Comparison of ENCODE assay signal across 8 cellular contexts in genomic region chr4:159102623-159103405, GRCh38. TPM values are rescaled to one million over a fixed set of nuclear protein-coding genes. Genes with fewer than 3 reads are reported as not detected.
A peak's percentile ranks its signal among the peaks of the same experiment; 100 is the strongest.
DNase-seq lines count a peak whose midpoint lies in the region; ATAC-seq and TF ChIP-seq lines count a peak whose summit lies in the region.

Gene RAPGEF2 (plus strand): TSS chr4:159103079. CDS start chr4:159104163, 1,084 bp downstream.

- H3K4me3 ChIP-seq in iPS-11a (ENCODE audit: low read depth, low read length) (peak within 1 kb of the TSS; percentile 82), skeletal muscle cell (ENCODE audit: low read depth, low read length) (peak within 1 kb of the TSS; percentile 88)

- ATAC-seq in GM18858 (IDR thresholded peaks at IDR 0.05; ENCODE audit: unreplicated experiment) = peak; percentile 71
- ATAC-seq in HG03066 (IDR thresholded peaks at IDR 0.05; ENCODE audit: low read depth, unreplicated experiment) = peak; percentile 73

- peaks cover 21% of the 10 kb centered on the region for H3K27me3 Mint-ChIP-seq in brain

- no peak for TF ChIP-seq CTCF in brain (conservative IDR thresholded peaks at IDR 0.05)

- peaks cover 47% of the 10 kb centered on the region for H3K4me1 Mint-ChIP-seq in brain

- H3K27ac Mint-ChIP-seq in brain = peak within 1 kb of the TSS; percentile 78 to 91 (median 84)

- DNase-seq in A172 (ENCODE audit: low spot score) (peak; percentile 83), NCI-H2107 treated with DMSO at 0.1 percent for 48 hours (lab: John Stamatoyannopoulos, UW; ENCODE audit: unreplicated experiment) (peak; percentile 47), UCSD-AML1 (lab: John Stamatoyannopoulos, UW; ENCODE audit: unreplicated experiment) (peak; percentile 89), skeletal muscle cell (ENCODE audit: low read depth) (peak; percentile 84)

- no peaks in the 10 kb centered on the region for H3K36me3 Mint-ChIP-seq in brain

- H3K4me3 Mint-ChIP-seq in brain = peak within 1 kb of the TSS; percentile 84 to 93 (median 90)

- no peaks in the 10 kb centered on the region for H3K9me3 Mint-ChIP-seq in brain

RNA-seq across cellular contexts. Expression of gene RAPGEF2, which starts in this region (rescaled TPM):
- 27.0 and 30.0 TPM in 2 replicates for total RNA-seq in A172 (2014; rRNA removed; shearing (Covaris generic))
- 14.9 TPM for polyA plus RNA-seq in brain (ENCODE audit: insufficient read depth, low read depth, low replicate concordance)

Comparison
In these comparisons a context has a peak if more than half of its experiments do, and no peak if none do; other contexts are left out.
1. Peak in every context shown above with its lines: DNase-seq, ATAC-seq and H3K4me3 ChIP-seq.